ENCODE assay signal across 21 cellular contexts in the genomic region with DNA sequence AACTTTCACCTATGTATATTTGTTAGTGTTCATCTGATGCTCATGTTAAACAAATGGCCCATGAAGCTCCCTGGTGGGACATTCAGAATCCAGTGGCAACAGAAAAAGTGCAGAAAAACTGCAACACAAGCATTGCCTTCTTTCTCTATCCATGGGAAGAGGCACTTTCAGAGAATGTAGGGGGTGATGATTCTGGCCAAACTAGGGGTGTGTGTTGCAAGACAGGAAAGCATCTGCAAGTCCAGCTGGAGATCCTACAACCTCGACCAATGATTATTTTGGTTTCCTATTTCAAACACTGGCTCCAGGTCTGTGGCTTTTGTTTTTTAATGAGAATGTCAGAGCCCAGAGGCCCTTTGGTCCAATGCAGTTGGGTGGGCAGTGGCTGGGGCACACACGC.
A peak's percentile ranks its signal among the peaks of the same experiment; 100 is the strongest.
DNase-seq lines count a peak whose midpoint lies in the region; FAIRE-seq and TF ChIP-seq lines count a peak whose summit lies in the region.
"Had no signal": no experiment of that assay in that cellular context is flagged by ENCODE, and none has a peak within 500 bp of the region (broad histone marks: within the 10 kb centered on the region; RNA-seq: fewer than 3 reads in every experiment).

No MANE protein-coding gene starts in this region.

- H3K4me1 ChIP-seq in GM23248 (ENCODE audit: insufficient read depth) (peaks cover 17% of the 10 kb centered on the region), astrocyte (ENCODE audit: insufficient read depth, low read length) (no peaks in the 10 kb centered on the region), sigmoid colon (peaks cover 0 to 28% (median 15%) of the 10 kb centered on the region in 4 donors), MM.1S (ENCODE audit: low read length) (no peaks in the 10 kb centered on the region)
- H3K4me1 ChIP-seq: BLaER1 had no signal

- no peak overlapping the region for H3K4me3 Mint-ChIP-seq in astrocyte (ENCODE audit: unreplicated experiment)
- H3K4me3 Mint-ChIP-seq: T-helper 1 cell treated with Interleukin-12 subunit alpha and Interleukin-12 subunit beta and Interleukin-4 antibody, amounts not matched to agents 30 μg/mL and 1 μg/mL, for 36 hours; type B pancreatic cell had no signal

- TF ChIP-seq CTCF in astrocyte (IDR thresholded peaks at IDR 0.05; ENCODE audit: insufficient read depth, low read depth, low read length) (no peak), sigmoid colon (IDR thresholded peaks at IDR 0.05) (no peak), MM.1S (IDR thresholded peaks at IDR 0.05; ENCODE audit: low read length) (no peak)

- H3K4me3 ChIP-seq in GM23248, result no peak overlapping the region
- H3K4me3 ChIP-seq in astrocyte (ENCODE audit: insufficient read depth, low read depth, low read length), result no peak overlapping the region
- H3K4me3 ChIP-seq in sigmoid colon, result no peak overlapping the region
- no peak overlapping the region for H3K4me3 ChIP-seq in MM.1S (ENCODE audit: low read length)
- H3K4me3 ChIP-seq: BLaER1 had no signal

- in situ Hi-C loops in GM23248 (cut with MboI), result loop anchor here (10.0 kb wide), 1 partner anchor 199 kb away; the partner anchor contains the start of gene CXCL12

- H3K9me3 Mint-ChIP-seq in astrocyte (ENCODE audit: unreplicated experiment), result no peaks in the 10 kb centered on the region
- H3K9me3 Mint-ChIP-seq: T-helper 1 cell treated with Interleukin-12 subunit alpha and Interleukin-12 subunit beta and Interleukin-4 antibody, amounts not matched to agents 30 μg/mL and 1 μg/mL, for 36 hours had no signal

- H3F3A ChIP-seq in GM23248 (ENCODE audit: insufficient read depth), result peaks cover 25% of the 10 kb centered on the region
- no peaks in the 10 kb centered on the region for H3F3A ChIP-seq in MM.1S (ENCODE audit: insufficient read depth, low read length)

- H3K36me3 ChIP-seq in GM23248 (ENCODE audit: low read depth), result no peaks in the 10 kb centered on the region
- H3K36me3 ChIP-seq in astrocyte (ENCODE audit: insufficient read depth, low read length), result no peaks in the 10 kb centered on the region
- H3K36me3 ChIP-seq in sigmoid colon, result no peaks in the 10 kb centered on the region
- H3K36me3 ChIP-seq in MM.1S (replicated peaks; ENCODE audit: insufficient read depth, low read length), result no peaks in the 10 kb centered on the region
- H3K36me3 ChIP-seq: BLaER1, WERI-Rb-1 had no signal

- intact Hi-C loops in sigmoid colon (cut with DNase I), result no loop called here

- FAIRE-seq in astrocyte (lab: Jason Lieb, UNC), result no peak
- FAIRE-seq: islet of Langerhans had no signal

- 3 to 9% methylated on average over 2 of the region's 2 CpGs for WGBS in GM23248 (ENCODE audit: low coverage in 1 of 2, low lambda C conversion rate in 2 of 2, missing lambda C conversion rate in 2 of 2), 2 experiments
- WGBS in sigmoid colon, 2 donors, result 33 to 37% methylated on average over 2 of the region's 2 CpGs

- H3K4me2 ChIP-seq in GM23248 (ENCODE audit: unreplicated experiment), result no peak overlapping the region
- H3K4me2 ChIP-seq in astrocyte (ENCODE audit: low read length), result no peak overlapping the region
- H3K4me2 ChIP-seq in MM.1S (ENCODE audit: low read depth, low read length), result no peak overlapping the region
- H3K4me2 ChIP-seq: BLaER1 had no signal

- H3K27ac Mint-ChIP-seq in astrocyte (ENCODE audit: unreplicated experiment), result no peak overlapping the region
- H3K27ac Mint-ChIP-seq: T-helper 1 cell treated with Interleukin-12 subunit alpha and Interleukin-12 subunit beta and Interleukin-4 antibody, amounts not matched to agents 30 μg/mL and 1 μg/mL, for 36 hours; type B pancreatic cell had no signal

- H3K79me2 ChIP-seq in GM23248 (ENCODE audit: insufficient read depth), result no peaks in the 10 kb centered on the region
- H3K79me2 ChIP-seq in astrocyte (ENCODE audit: insufficient read depth, low read length), result no peaks in the 10 kb centered on the region
- H3K79me2 ChIP-seq in MM.1S (ENCODE audit: low read length), result no peaks in the 10 kb centered on the region

- H3K9me3 ChIP-seq in GM23248 (ENCODE audit: low read depth) (no peaks in the 10 kb centered on the region), astrocyte (ENCODE audit: insufficient read depth, low read depth, low read length) (no peaks in the 10 kb centered on the region), sigmoid colon (no peaks in the 10 kb centered on the region), MM.1S (replicated peaks; ENCODE audit: insufficient read depth, low read length) (no peaks in the 10 kb centered on the region)

- no peaks in the 10 kb centered on the region for H3K27me3 ChIP-seq in GM23248 (replicated peaks; ENCODE audit: insufficient read depth)
- peaks cover 16% of the 10 kb centered on the region for H3K27me3 ChIP-seq in astrocyte (ENCODE audit: insufficient read depth, low read length)
- H3K27me3 ChIP-seq in sigmoid colon, result no peaks in the 10 kb centered on the region
- no peaks in the 10 kb centered on the region for H3K27me3 ChIP-seq in MM.1S (replicated peaks; ENCODE audit: insufficient read depth, low read length)
- H3K27me3 ChIP-seq: BLaER1 had no signal

- H4K20me1 ChIP-seq in GM23248 (ENCODE audit: insufficient read depth), result no peaks in the 10 kb centered on the region
- no peaks in the 10 kb centered on the region for H4K20me1 ChIP-seq in astrocyte (ENCODE audit: insufficient read depth, low read length)
- H4K20me1 ChIP-seq in MM.1S (ENCODE audit: insufficient read depth, low read length), result no peaks in the 10 kb centered on the region
- H4K20me1 ChIP-seq: BLaER1 had no signal

- H3K27ac ChIP-seq in GM23248 (no peak overlapping the region), astrocyte (ENCODE audit: low read depth, low read length) (no peak overlapping the region), sigmoid colon (no peak overlapping the region), MM.1S (ENCODE audit: low read length) (no peak overlapping the region)
- H3K27ac ChIP-seq: BLaER1, WERI-Rb-1 had no signal

- TF ChIP-seq POLR2A in sigmoid colon (IDR thresholded peaks at IDR 0.05), result no peak

- no peaks in the 10 kb centered on the region for H3K27me3 Mint-ChIP-seq in astrocyte (ENCODE audit: low read depth, unreplicated experiment)
- H3K27me3 Mint-ChIP-seq: type B pancreatic cell had no signal

- H3K9ac ChIP-seq in GM23248 (no peak overlapping the region), astrocyte (ENCODE audit: low read length) (no peak overlapping the region), MM.1S (ENCODE audit: low read length) (no peak overlapping the region)
- H3K9ac ChIP-seq: BLaER1 had no signal

- DNase-seq in GM23248 (peak; percentile 51), astrocyte (ENCODE audit: low read depth) (peak; percentile 72), fibroblast of the conjunctiva (ENCODE audit: low read depth) (peak; percentile 70), sigmoid colon (peak; percentile 66), MM.1S (no peak)
- no peak for DNase-seq in activated CD4-positive, alpha-beta T cell treated with anti-CD3 and anti-CD28 coated beads for 4 hours
- no peak for DNase-seq in activated CD4-positive, alpha-beta T cell treated with anti-CD3 and anti-CD28 coated beads for 1 hour
- DNase-seq: activated CD4-positive, alpha-beta T cell treated with anti-CD3 and anti-CD28 coated beads, Interleukin-2, amount 50 U/mL, for 48 hours; activated gamma-delta T cell treated with Interleukin-2 at 50 U/mL for 16 hours; effector memory CD4-positive, alpha-beta T cell; EL; hippocampal formation; NCI-H526 treated with DMSO at 0.1 percent for 48 hours; nucleus accumbens; SIG-M5; stimulated activated CD8-positive, alpha-beta memory T cell treated with anti-CD3 and anti-CD28 coated beads, Interleukin-4, amount 100 ng/mL, for 48 hours; WERI-Rb-1 had no signal

- peaks cover 3% of the 10 kb centered on the region for H3K4me1 Mint-ChIP-seq in astrocyte (ENCODE audit: low read depth, unreplicated experiment)

- no peaks in the 10 kb centered on the region for H3K36me3 Mint-ChIP-seq in astrocyte (ENCODE audit: low read depth, unreplicated experiment)
- H3K36me3 Mint-ChIP-seq: type B pancreatic cell had no signal

- H3K9me2 ChIP-seq in GM23248 (ENCODE audit: insufficient read depth) (no peaks in the 10 kb centered on the region), MM.1S (replicated peaks; ENCODE audit: insufficient read depth, low read length) (no peaks in the 10 kb centered on the region)

- H2AFZ ChIP-seq in GM23248, result no peak overlapping the region
- no peak overlapping the region for H2AFZ ChIP-seq in astrocyte (ENCODE audit: low read depth, low read length)
- no peak overlapping the region for H2AFZ ChIP-seq in MM.1S (ENCODE audit: low read length)

- TF ChIP-seq EP300 in sigmoid colon (IDR thresholded peaks at IDR 0.05), result no peak

Comparison
In these comparisons a context has a peak if more than half of its experiments do, and no peak if none do; other contexts are left out.
1. DNase-seq: peak in GM23248 (single experiment), astrocyte (single experiment), fibroblast of the conjunctiva (single experiment) and sigmoid colon (single experiment); none in activated CD4-positive, alpha-beta T cell treated with anti-CD3 and anti-CD28 coated beads for 4 hours (0 of 2), MM.1S (single experiment) and activated CD4-positive, alpha-beta T cell treated with anti-CD3 and anti-CD28 coated beads for 1 hour (single experiment).